In genomic region chr4:82823062-82823461, GRCh38 we compare ENCODE assay signal across 28 cellular contexts. TPM values are rescaled to one million over a fixed set of nuclear protein-coding genes. Genes with fewer than 3 reads are reported as not detected.
A peak's percentile ranks its signal among the peaks of the same experiment; 100 is the strongest.
DNase-seq lines count a peak whose midpoint lies in the region; ATAC-seq and TF ChIP-seq lines count a peak whose summit lies in the region.
"Had no signal": no experiment of that assay in that cellular context is flagged by ENCODE, and none has a peak within 500 bp of the region (broad histone marks: within the 10 kb centered on the region; RNA-seq: fewer than 3 reads in every experiment).

No MANE protein-coding gene starts in this region.

- 94 to 95% methylated on average over 5 of the region's 5 CpGs for WGBS in sigmoid colon, 2 donors

- DNase-seq in AG20443 (ENCODE audit: low spot score), result peak; percentile 29
- DNase-seq in HS-5 (ENCODE audit: low read depth), result peak; percentile 78
- DNase-seq in astrocyte of the hippocampus (ENCODE audit: low read depth, low spot score), result peak; percentile 21
- DNase-seq in foreskin keratinocyte, result peak; percentile 22 to 69
- DNase-seq in omental fat pad (ENCODE audit: low spot score), result no peak
- no peak for DNase-seq in sigmoid colon
- no peak for DNase-seq in upper lobe of right lung
- DNase-seq: activated CD4-positive, alpha-beta T cell treated with anti-CD3 and anti-CD28 coated beads for 48 hours; activated naive CD4-positive, alpha-beta T cell treated with anti-CD3 and anti-CD28 coated beads for 36 hours; activated T-cell treated with anti-CD3 and anti-CD28 coated beads, Interleukin-2, amount 50 U/mL, for 72 hours; aorta; CD4-positive, CD25-positive, alpha-beta regulatory T cell; DMS 273 treated with DMSO at 0.1 percent for 48 hours; GOT3; immature natural killer cell; left lung; naive B cell; NCI-H1092; NCI-H187; NCI-H69; occipital lobe; spleen; stimulated activated CD4-positive, alpha-beta T cell treated with anti-CD3 and anti-CD28 coated beads, Interleukin-2, amount 100 ng/mL, for 48 hours had no signal

- TF ChIP-seq POLR2A in sigmoid colon (IDR thresholded peaks at IDR 0.05), result no peak

- ATAC-seq in foreskin keratinocyte (peak; percentile 60), omental fat pad (ENCODE audit: low FRiP score) (no peak), upper lobe of right lung (no peak)
- ATAC-seq: activated T-cell treated with anti-CD3 and anti-CD28 coated beads, Interleukin-2, amount 50 U/mL, for 72 hours; left lung; stimulated activated memory B cell treated with anti-CD40 and anti-IgM and Interleukin-4, amounts not matched to agents 10 μg/mL and 1 μg/mL and 100 μg/mL, for 72 hours had no signal

- TF ChIP-seq EP300 in sigmoid colon (IDR thresholded peaks at IDR 0.05), result no peak

- H3K27ac ChIP-seq in foreskin keratinocyte (no peak overlapping the region), sigmoid colon (no peak overlapping the region), upper lobe of right lung (no peak overlapping the region)
- H3K27ac ChIP-seq: epithelial cell of prostate, hepatocyte, left lung, SK-N-MC, spleen, suprapubic skin had no signal

- H3K9me3 ChIP-seq in sigmoid colon (no peaks in the 10 kb centered on the region), upper lobe of right lung (no peaks in the 10 kb centered on the region)
- H3K9me3 ChIP-seq: left lung, spleen, suprapubic skin had no signal

- H3K36me3 ChIP-seq in sigmoid colon (peaks cover 40 to 100% (median 68%) of the 10 kb centered on the region in 4 donors), upper lobe of right lung (peaks cover 100% of the 10 kb centered on the region)

- no peaks in the 10 kb centered on the region for H3K4me1 ChIP-seq in foreskin keratinocyte
- no peaks in the 10 kb centered on the region for H3K4me1 ChIP-seq in sigmoid colon
- no peaks in the 10 kb centered on the region for H3K4me1 ChIP-seq in upper lobe of right lung
- H3K4me1 ChIP-seq: left lung, spleen, suprapubic skin had no signal

- TF ChIP-seq CTCF in foreskin keratinocyte (conservative IDR thresholded peaks at IDR 0.05), result no peak
- no peak for TF ChIP-seq CTCF in omental fat pad (IDR thresholded peaks at IDR 0.05)
- TF ChIP-seq CTCF in sigmoid colon (IDR thresholded peaks at IDR 0.05), result no peak
- no peak for TF ChIP-seq CTCF in upper lobe of right lung (IDR thresholded peaks at IDR 0.05)

- H3K4me3 ChIP-seq in sigmoid colon, result no peak overlapping the region
- no peak overlapping the region for H3K4me3 ChIP-seq in upper lobe of right lung
- H3K4me3 ChIP-seq: hepatocyte, left lung, SK-N-MC, spleen, suprapubic skin had no signal

- intact Hi-C loops in sigmoid colon (cut with DNase I) (no loop called here), upper lobe of right lung (cut with DNase I) (no loop called here)

- no peaks in the 10 kb centered on the region for H3K27me3 ChIP-seq in foreskin keratinocyte
- no peaks in the 10 kb centered on the region for H3K27me3 ChIP-seq in sigmoid colon
- H3K27me3 ChIP-seq in upper lobe of right lung, result no peaks in the 10 kb centered on the region
- H3K27me3 ChIP-seq: hepatocyte, left lung, spleen, suprapubic skin had no signal

RNA-seq across cellular contexts. Expression of gene SCD5, which starts 24.5 kb away (rescaled TPM):
- total RNA-seq in foreskin keratinocyte (16.9 and 18.5 TPM in 2 replicates), omental fat pad (10 to 100 TPM in 3 of 4 donors, 1 to 10 TPM in 1; 6.7 to 19.9 (median 13.5) TPM), sigmoid colon (10 to 100 TPM; 27.3 to 30.7 (median 29.0) TPM), upper lobe of right lung (20.6 TPM)
- polyA plus RNA-seq in foreskin keratinocyte (8.7 and 9.2 TPM in 2 replicates), sigmoid colon (1 to 10 TPM in 2 of 3 donors, under 1 TPM in 1; 0.69 to 4.7 (median 1.2) TPM)

Comparison
In these comparisons a context has a peak if more than half of its experiments do, and no peak if none do; other contexts are left out.
1. DNase-seq: peak in AG20443 (single experiment), HS-5 (single experiment), astrocyte of the hippocampus (single experiment) and foreskin keratinocyte (2 of 2); none in omental fat pad (single experiment), sigmoid colon (single experiment) and upper lobe of right lung (single experiment).